In genomic region chr11:2889399-2890273, GRCh38 we compare ENCODE assay signal across 24 cellular contexts. TPM values are rescaled to one million over a fixed set of nuclear protein-coding genes. Genes with fewer than 3 reads are reported as not detected.
DNase-seq lines count a peak whose midpoint lies in the region; ATAC-seq and TF ChIP-seq lines count a peak whose summit lies in the region.
"Had no signal": no experiment of that assay in that cellular context is flagged by ENCODE, and none has a peak within 500 bp of the region (broad histone marks: within the 10 kb centered on the region; RNA-seq: fewer than 3 reads in every experiment).

No MANE protein-coding gene starts in this region.

- no peak for TF ChIP-seq CTCF in VCaP (conservative IDR thresholded peaks at IDR 0.05)
- TF ChIP-seq CTCF in neural progenitor cell (IDR thresholded peaks at IDR 0.05) = no peak
- no peak for TF ChIP-seq CTCF in GM20000 (IDR thresholded peaks at IDR 0.05; ENCODE audit: extremely low read depth, missing control alignments)

- H3K4me1 Mint-ChIP-seq in CD4-positive, CD25-positive, alpha-beta regulatory T cell = peaks cover 0 to 50% (median 18%) of the 10 kb centered on the region in 4 donors
- H3K4me1 Mint-ChIP-seq in neural progenitor cell = peaks cover 34% of the 10 kb centered on the region

- no peak overlapping the region for H3K4me3 ChIP-seq in BLaER1 treated with 17β-estradiol and CSF1 and Interleukin-3, amounts not matched to agents 10 nM and 100 nM
- H3K4me3 ChIP-seq in CD4-positive, CD25-positive, alpha-beta regulatory T cell (ENCODE audit: low read depth, low read length) = no peak overlapping the region
- H3K4me3 ChIP-seq in neural progenitor cell = no peak overlapping the region
- H3K4me3 ChIP-seq: colonic mucosa, thoracic aorta had no signal

- no peaks in the 10 kb centered on the region for H3K9me3 Mint-ChIP-seq in CD4-positive, CD25-positive, alpha-beta regulatory T cell
- no peaks in the 10 kb centered on the region for H3K9me3 Mint-ChIP-seq in neural progenitor cell
- H3K9me3 Mint-ChIP-seq: activated B cell treated with CpG ODN at 0.5 μM for 24 hours; activated T-cell treated with anti-CD3 and anti-CD28 coated beads, Interleukin-2, amount 50 U/mL, for 24 hours; naive thymus-derived CD8-positive, alpha-beta T cell had no signal

- peaks cover 59 to 74% (median 71%) of the 10 kb centered on the region in 10 experiments for H3K4me1 ChIP-seq in BLaER1 treated with 17β-estradiol and CSF1 and Interleukin-3, amounts not matched to agents 10 nM and 100 nM
- peaks cover 46% of the 10 kb centered on the region for H3K4me1 ChIP-seq in CD4-positive, CD25-positive, alpha-beta regulatory T cell (ENCODE audit: control insufficient read depth, insufficient read depth, low read length, poor library complexity, severe bottlenecking)
- peaks cover 24% of the 10 kb centered on the region for H3K4me1 ChIP-seq in neural progenitor cell

- no peaks in the 10 kb centered on the region for H3K27me3 Mint-ChIP-seq in CD4-positive, CD25-positive, alpha-beta regulatory T cell
- peaks cover 4% of the 10 kb centered on the region for H3K27me3 Mint-ChIP-seq in neural progenitor cell (ENCODE audit: insufficient read depth, low read depth)
- H3K27me3 Mint-ChIP-seq: activated B cell treated with CpG ODN at 0.5 μM for 24 hours; naive thymus-derived CD8-positive, alpha-beta T cell had no signal

- peaks cover 0 to 35% (median 5%) of the 10 kb centered on the region in 11 experiments; a peak in 10 of 22 replicates for H4K20me1 ChIP-seq in BLaER1 treated with 17β-estradiol and CSF1 and Interleukin-3, amounts not matched to agents 10 nM and 100 nM
- peaks cover 4% of the 10 kb centered on the region for H4K20me1 ChIP-seq in neural progenitor cell (ENCODE audit: low read depth)

- H3K27ac ChIP-seq in BLaER1 treated with 17β-estradiol and CSF1 and Interleukin-3, amounts not matched to agents 10 nM and 100 nM = peak overlapping the region in 3 of 11 experiments; percentile 18 to 94 (median 88); a peak in 4 of 22 replicates
- no peak overlapping the region for H3K27ac ChIP-seq in CD4-positive, CD25-positive, alpha-beta regulatory T cell (ENCODE audit: insufficient read depth, low read length, poor library complexity, severe bottlenecking)
- H3K27ac ChIP-seq in VCaP (peak overlapping the region; percentile 82; the same call in 1 of the 2 replicates), neural progenitor cell (no peak overlapping the region)
- H3K27ac ChIP-seq: colonic mucosa, thoracic aorta had no signal

- no peak for DNase-seq in CD4-positive, CD25-positive, alpha-beta regulatory T cell
- no peak for DNase-seq in neural progenitor cell (ENCODE audit: low spot score)
- no peak for DNase-seq in GM20000 (ENCODE audit: low spot score)
- no peak for DNase-seq in activated CD4-positive, CD25-positive, alpha-beta regulatory T cell (lab: John Stamatoyannopoulos, UW)
- DNase-seq: activated B cell treated with CpG ODN at 0.5 μM for 24 hours; activated gamma-delta T cell treated with Interleukin-2 at 50 U/mL for 16 hours; activated T-cell treated with anti-CD3 and anti-CD28 coated beads, Interleukin-2, amount 50 U/mL, for 24 hours; DMS79; effector memory CD4-positive, alpha-beta T cell; erythroblast; HCEC 1CT; naive thymus-derived CD8-positive, alpha-beta T cell; NCI-H1105 treated with DMSO at 0.1 percent for 48 hours; NCI-H446 treated with DMSO at 0.1 percent for 48 hours; OCI-M1; stimulated activated CD4-positive, alpha-beta T cell treated with anti-CD3 and anti-CD28 coated beads, Interleukin-4, amount 100 ng/mL, for 4 hours; stimulated activated naive CD4-positive, alpha-beta T cell; T1000 had no signal

- peak overlapping the region in 10 of 11 experiments; percentile 11 to 98 (median 93); a peak in 17 of 22 replicates for H3K4me2 ChIP-seq in BLaER1 treated with 17β-estradiol and CSF1 and Interleukin-3, amounts not matched to agents 10 nM and 100 nM
- H3K4me2 ChIP-seq in neural progenitor cell = no peak overlapping the region

- peak overlapping the region in 2 of 4 donors; percentile 41 to 84 for H3K4me3 Mint-ChIP-seq in CD4-positive, CD25-positive, alpha-beta regulatory T cell
- H3K4me3 Mint-ChIP-seq in neural progenitor cell = no peak overlapping the region
- H3K4me3 Mint-ChIP-seq: activated B cell treated with CpG ODN at 0.5 μM for 24 hours; activated T-cell treated with anti-CD3 and anti-CD28 coated beads, Interleukin-2, amount 50 U/mL, for 24 hours had no signal

- ATAC-seq in CD4-positive, CD25-positive, alpha-beta regulatory T cell (ENCODE audit: low read depth in 2 of 2) = no peak
- no peak for ATAC-seq in GM18909 (IDR thresholded peaks at IDR 0.05; ENCODE audit: poor library complexity, unreplicated experiment)
- ATAC-seq: naive thymus-derived CD8-positive, alpha-beta T cell had no signal

- H3K9ac ChIP-seq in BLaER1 treated with 17β-estradiol and CSF1 and Interleukin-3, amounts not matched to agents 10 nM and 100 nM = peak overlapping the region in 8 of 11 experiments; percentile 22 to 83 (median 70); a peak in 12 of 22 replicates
- no peak overlapping the region for H3K9ac ChIP-seq in neural progenitor cell

- H3K27me3 ChIP-seq in BLaER1 treated with 17β-estradiol and CSF1 and Interleukin-3, amounts not matched to agents 10 nM and 100 nM = peaks cover 0 to 9% (median 8%) of the 10 kb centered on the region in 11 experiments; a peak in 10 of 22 replicates
- no peaks in the 10 kb centered on the region for H3K27me3 ChIP-seq in CD4-positive, CD25-positive, alpha-beta regulatory T cell (ENCODE audit: control insufficient read depth, insufficient read depth, low read length)
- H3K27me3 ChIP-seq in neural progenitor cell = peaks cover 27% of the 10 kb centered on the region
- H3K27me3 ChIP-seq: breast epithelium, colonic mucosa had no signal

- H3K9me3 ChIP-seq in BLaER1 treated with 17β-estradiol and CSF1 and Interleukin-3, amounts not matched to agents 10 nM and 100 nM (replicated peaks in 1 of 11) = no peaks in the 10 kb centered on the region
- H3K9me3 ChIP-seq in CD4-positive, CD25-positive, alpha-beta regulatory T cell (ENCODE audit: control insufficient read depth in 2 of 2, low read length in 2 of 2) = no peaks in the 10 kb centered on the region
- H3K9me3 ChIP-seq in neural progenitor cell (ENCODE audit: low read depth) = no peaks in the 10 kb centered on the region
- H3K9me3 ChIP-seq: breast epithelium, colonic mucosa, thoracic aorta had no signal

- peak overlapping the region; percentile 32 to 63 (median 55) for H3K27ac Mint-ChIP-seq in CD4-positive, CD25-positive, alpha-beta regulatory T cell
- peak overlapping the region; percentile 90 for H3K27ac Mint-ChIP-seq in neural progenitor cell
- H3K27ac Mint-ChIP-seq: activated B cell treated with CpG ODN at 0.5 μM for 24 hours; activated T-cell treated with anti-CD3 and anti-CD28 coated beads, Interleukin-2, amount 50 U/mL, for 24 hours had no signal

- H3F3A ChIP-seq in neural progenitor cell (ENCODE audit: low read depth) = peaks cover 40% of the 10 kb centered on the region

- peaks cover 0 to 2% (median 0%) of the 10 kb centered on the region in 11 experiments; a peak in 2 of 22 replicates for H3K36me3 ChIP-seq in BLaER1 treated with 17β-estradiol and CSF1 and Interleukin-3, amounts not matched to agents 10 nM and 100 nM
- H3K36me3 ChIP-seq in CD4-positive, CD25-positive, alpha-beta regulatory T cell (ENCODE audit: control insufficient read depth, insufficient read depth, low read length) = no peaks in the 10 kb centered on the region
- H3K36me3 ChIP-seq in neural progenitor cell = no peaks in the 10 kb centered on the region
- H3K36me3 ChIP-seq: breast epithelium, colonic mucosa, thoracic aorta had no signal

- peaks cover 4% of the 10 kb centered on the region for H3K79me2 ChIP-seq in neural progenitor cell (ENCODE audit: low read depth)

- H3K36me3 Mint-ChIP-seq in CD4-positive, CD25-positive, alpha-beta regulatory T cell = no peaks in the 10 kb centered on the region
- H3K36me3 Mint-ChIP-seq in neural progenitor cell = no peaks in the 10 kb centered on the region
- H3K36me3 Mint-ChIP-seq: naive thymus-derived CD8-positive, alpha-beta T cell had no signal

- H2AFZ ChIP-seq in neural progenitor cell (replicated peaks) = no peak overlapping the region

RNA-seq across cellular contexts. Expression of gene CDKN1C, which starts 4.1 kb away (rescaled TPM):
- 4.1 TPM for total RNA-seq in CD4-positive, CD25-positive, alpha-beta regulatory T cell
- polyA plus RNA-seq in CD4-positive, CD25-positive, alpha-beta regulatory T cell = 1 to 10 TPM; 1.1 to 1.3 (median 1.2) TPM
- 47.8 and 49.3 TPM in 2 replicates for total RNA-seq in neural progenitor cell (ENCODE audit: low replicate concordance)

RNA-seq across cellular contexts. Expression of gene PHLDA2, which starts 39.6 kb away (rescaled TPM):
- 1.3 TPM for total RNA-seq in CD4-positive, CD25-positive, alpha-beta regulatory T cell
- polyA plus RNA-seq in CD4-positive, CD25-positive, alpha-beta regulatory T cell = 1 to 10 TPM; 1.1 to 3.4 (median 1.4) TPM
- not detected in 2 replicates for total RNA-seq in neural progenitor cell (ENCODE audit: low replicate concordance)
- polyA plus RNA-seq: naive thymus-derived CD8-positive, alpha-beta T cell had no signal
